ENCODE assay signal across 11 cellular contexts in genomic region chr1:3727042-3727824, GRCh38. TPM values are rescaled to one million over a fixed set of nuclear protein-coding genes. Genes with fewer than 3 reads are reported as not detected.
DNase-seq lines count a peak whose midpoint lies in the region; ATAC-seq and FAIRE-seq lines count a peak whose summit lies in the region.
"Had no signal": no experiment of that assay in that cellular context is flagged by ENCODE, and none has a peak within 500 bp of the region (broad histone marks: within the 10 kb centered on the region; RNA-seq: fewer than 3 reads in every experiment).

No MANE protein-coding gene starts in this region.

- no peak for FAIRE-seq in frontal cortex (lab: Jason Lieb, UNC)
- FAIRE-seq: TTC549 had no signal

- peak; percentile 62 for ATAC-seq in stimulated activated naive CD8-positive, alpha-beta T cell treated with anti-CD3 and anti-CD28 coated beads, Interleukin-15, Interleukin-2, amounts not matched to agents 100 U/mL and 50 U/mL, for 24 hours
- ATAC-seq in GM21526 (IDR thresholded peaks at IDR 0.05; ENCODE audit: low FRiP score, unreplicated experiment): no peak

- DNase-seq in activated naive CD4-positive, alpha-beta T cell treated with Interleukin-2 at 50 U/mL for 16 hours: peak; percentile 19
- DNase-seq in activated naive CD4-positive, alpha-beta T cell treated with anti-CD3 and anti-CD28 coated beads, Interleukin-2, amount 50 U/mL, for 16 hours: no peak
- DNase-seq in RPMI8226: peak; percentile 75
- DNase-seq in frontal cortex (ENCODE audit: low spot score in 2 of 2): peak; percentile 76 to 77
- DNase-seq in stimulated activated naive CD8-positive, alpha-beta T cell treated with anti-CD3 and anti-CD28 coated beads, Interleukin-15, Interleukin-2, amounts not matched to agents 100 U/mL and 50 U/mL, for 24 hours: peak; percentile 36
- no peak for DNase-seq in NCI-H187 (lab: John Stamatoyannopoulos, UW)
- no peak for DNase-seq in SHP77 treated with DMSO at 0.1 percent for 48 hours (lab: John Stamatoyannopoulos, UW)
- DNase-seq: DMS 273 treated with DMSO at 0.1 percent for 48 hours had no signal

RNA-seq across cellular contexts. Expression of gene CCDC27, which starts 25.0 kb away (rescaled TPM):
- not detected for total RNA-seq in frontal cortex
- total RNA-seq: fibroblast of lung had no signal

RNA-seq across cellular contexts. Expression of gene SMIM1, which starts 45.3 kb away (rescaled TPM):
- not detected for total RNA-seq in frontal cortex

Comparison
In these comparisons a context has a peak if more than half of its experiments do, and no peak if none do; other contexts are left out.
1. DNase-seq: peak in activated naive CD4-positive, alpha-beta T cell treated with Interleukin-2 at 50 U/mL for 16 hours (single experiment), RPMI8226 (single experiment), frontal cortex (2 of 2) and stimulated activated naive CD8-positive, alpha-beta T cell treated with anti-CD3 and anti-CD28 coated beads, Interleukin-15, Interleukin-2, amounts not matched to agents 100 U/mL and 50 U/mL, for 24 hours (single experiment); none in activated naive CD4-positive, alpha-beta T cell treated with anti-CD3 and anti-CD28 coated beads, Interleukin-2, amount 50 U/mL, for 16 hours (single experiment), NCI-H187 (0 of 2) and SHP77 treated with DMSO at 0.1 percent for 48 hours (single experiment).